In the genomic region with DNA sequence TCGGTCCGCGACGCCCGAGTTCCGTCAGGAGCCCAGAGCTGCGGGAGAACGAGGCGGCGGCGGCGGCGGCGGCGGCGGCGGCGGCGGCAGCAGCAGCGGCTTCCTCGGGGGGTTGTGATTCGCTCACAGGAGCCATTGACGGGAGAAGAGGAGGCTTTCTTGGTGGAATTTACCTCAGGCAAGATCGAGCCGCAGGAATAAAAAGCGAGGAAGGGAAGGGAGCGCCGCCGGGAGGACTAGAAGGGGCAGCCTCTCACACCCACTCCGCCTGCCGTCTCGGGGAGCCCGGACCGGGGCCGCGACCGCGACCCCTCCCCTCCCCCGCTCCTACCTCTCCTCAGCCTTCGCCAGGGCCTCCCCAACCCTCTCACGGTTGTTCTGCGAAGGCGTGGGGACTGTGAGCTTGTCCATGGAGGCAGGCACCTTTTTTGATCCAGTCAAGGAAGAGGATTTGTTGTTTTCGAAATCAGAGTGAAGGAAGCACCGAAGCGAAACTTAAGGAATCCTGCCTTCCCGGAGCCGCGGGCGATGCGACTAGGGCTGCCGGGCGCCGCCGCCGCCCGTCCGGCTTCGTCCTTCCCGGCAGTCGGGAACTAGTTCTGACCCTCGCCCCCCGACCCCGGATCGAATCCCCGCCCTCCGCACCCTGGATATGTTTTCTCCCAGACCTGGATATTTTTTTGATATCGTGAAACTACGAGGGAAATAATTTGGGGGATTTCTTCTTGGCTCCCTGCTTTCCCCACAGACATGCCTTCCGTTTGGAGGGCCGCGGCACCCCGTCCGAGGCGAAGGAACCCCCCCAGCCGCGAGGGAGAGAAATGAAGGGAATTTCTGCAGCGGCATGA, we compare ENCODE assay signal across 1 cellular context.
A peak's percentile ranks its signal among the peaks of the same experiment; 100 is the strongest.
TF ChIP-seq lines count a peak whose summit lies in the region.

No MANE protein-coding gene starts in this region.

TF ChIP-seq in HEK293, 187 proteins besides CTCF, POLR2A, EP300 and RAD21 (continued from another document):
- TF ChIP-seq ZNF660 (tag by site-specific recombination; IDR thresholded peaks at IDR 0.05) (no peak), ZBTB20 (tag by site-specific recombination; IDR thresholded peaks at IDR 0.05) (peak; percentile 28; the same call in 1 of the 2 replicates), YY1 (tag by site-specific recombination; IDR thresholded peaks at IDR 0.05) (no peak), ZBTB17 (tag by site-specific recombination; IDR thresholded peaks at IDR 0.05) (no peak), ZNF529 (tag by site-specific recombination; IDR thresholded peaks at IDR 0.05; ENCODE audit: insufficient replicate concordance) (no peak), ZNF335 (tag by site-specific recombination; conservative IDR thresholded peaks at IDR 0.05) (peak; percentile 24), ZNF792 (tag by site-specific recombination; IDR thresholded peaks at IDR 0.05) (no peak), GLIS1 (tag by site-specific recombination; IDR thresholded peaks at IDR 0.05) (no peak)
- TF ChIP-seq, protein P1, sequence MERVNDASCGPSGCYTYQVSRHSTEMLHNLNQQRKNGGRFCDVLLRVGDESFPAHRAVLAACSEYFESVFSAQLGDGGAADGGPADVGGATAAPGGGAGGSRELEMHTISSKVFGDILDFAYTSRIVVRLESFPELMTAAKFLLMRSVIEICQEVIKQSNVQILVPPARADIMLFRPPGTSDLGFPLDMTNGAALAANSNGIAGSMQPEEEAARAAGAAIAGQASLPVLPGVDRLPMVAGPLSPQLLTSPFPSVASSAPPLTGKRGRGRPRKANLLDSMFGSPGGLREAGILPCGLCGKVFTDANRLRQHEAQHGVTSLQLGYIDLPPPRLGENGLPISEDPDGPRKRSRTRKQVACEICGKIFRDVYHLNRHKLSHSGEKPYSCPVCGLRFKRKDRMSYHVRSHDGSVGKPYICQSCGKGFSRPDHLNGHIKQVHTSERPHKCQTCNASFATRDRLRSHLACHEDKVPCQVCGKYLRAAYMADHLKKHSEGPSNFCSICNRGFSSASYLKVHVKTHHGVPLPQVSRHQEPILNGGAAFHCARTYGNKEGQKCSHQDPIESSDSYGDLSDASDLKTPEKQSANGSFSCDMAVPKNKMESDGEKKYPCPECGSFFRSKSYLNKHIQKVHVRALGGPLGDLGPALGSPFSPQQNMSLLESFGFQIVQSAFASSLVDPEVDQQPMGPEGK (tag by site-specific recombination; IDR thresholded peaks at IDR 0.05), result peak; percentile 44; the same call in 1 of the 2 replicates
